In the genomic region with DNA sequence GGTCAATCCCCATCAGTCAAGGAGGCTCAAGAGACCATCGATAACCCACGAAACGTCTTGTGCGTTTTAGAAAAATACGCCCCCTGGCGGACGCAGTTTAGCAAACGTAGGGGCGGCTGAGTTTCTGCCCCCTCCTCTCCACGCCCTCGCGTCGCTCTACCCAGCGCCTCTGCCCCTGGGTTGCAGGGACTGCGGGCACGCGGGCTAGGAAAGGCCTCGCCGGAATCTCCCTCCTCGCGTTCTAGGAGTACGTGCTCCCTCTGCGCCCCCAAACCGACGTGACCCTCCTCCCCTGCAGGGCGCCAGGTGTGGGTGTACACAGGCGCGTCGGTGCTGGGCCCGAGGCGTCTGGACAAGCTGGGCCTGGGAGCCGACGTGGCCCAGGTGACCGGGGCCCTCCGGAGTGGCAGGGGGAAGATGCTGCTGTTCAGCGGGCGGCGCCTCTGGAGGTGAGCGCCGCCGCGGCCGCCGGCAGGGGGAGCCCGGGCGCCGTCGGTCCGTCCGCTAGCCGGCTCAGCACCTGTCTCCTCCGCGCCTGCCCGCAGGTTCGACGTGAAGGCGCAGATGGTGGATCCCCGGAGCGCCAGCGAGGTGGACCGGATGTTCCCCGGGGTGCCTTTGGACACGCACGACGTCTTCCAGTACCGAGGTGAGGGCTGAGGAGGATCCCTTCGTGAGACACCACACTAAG, we compare ENCODE assay signal across 2 cellular contexts.
TF ChIP-seq lines count a peak whose summit lies in the region.

No MANE protein-coding gene starts in this region.

TF ChIP-seq in WTC11, 78 proteins besides CTCF, POLR2A, EP300 and RAD21 (continued from another document and continues in another):
- TF ChIP-seq ZNF396 (CRISPR knock-in tag; IDR thresholded peaks at IDR 0.05; ENCODE audit: borderline replicate concordance): no peak
- TF ChIP-seq, protein P1, sequence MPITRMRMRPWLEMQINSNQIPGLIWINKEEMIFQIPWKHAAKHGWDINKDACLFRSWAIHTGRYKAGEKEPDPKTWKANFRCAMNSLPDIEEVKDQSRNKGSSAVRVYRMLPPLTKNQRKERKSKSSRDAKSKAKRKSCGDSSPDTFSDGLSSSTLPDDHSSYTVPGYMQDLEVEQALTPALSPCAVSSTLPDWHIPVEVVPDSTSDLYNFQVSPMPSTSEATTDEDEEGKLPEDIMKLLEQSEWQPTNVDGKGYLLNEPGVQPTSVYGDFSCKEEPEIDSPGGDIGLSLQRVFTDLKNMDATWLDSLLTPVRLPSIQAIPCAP (CRISPR knock-in tag; IDR thresholded peaks at IDR 0.05): no peak; the same call in 1 of the 2 replicates
- TF ChIP-seq CREB1 (CRISPR knock-in tag; IDR thresholded peaks at IDR 0.05): no peak
- TF ChIP-seq, protein P2, sequence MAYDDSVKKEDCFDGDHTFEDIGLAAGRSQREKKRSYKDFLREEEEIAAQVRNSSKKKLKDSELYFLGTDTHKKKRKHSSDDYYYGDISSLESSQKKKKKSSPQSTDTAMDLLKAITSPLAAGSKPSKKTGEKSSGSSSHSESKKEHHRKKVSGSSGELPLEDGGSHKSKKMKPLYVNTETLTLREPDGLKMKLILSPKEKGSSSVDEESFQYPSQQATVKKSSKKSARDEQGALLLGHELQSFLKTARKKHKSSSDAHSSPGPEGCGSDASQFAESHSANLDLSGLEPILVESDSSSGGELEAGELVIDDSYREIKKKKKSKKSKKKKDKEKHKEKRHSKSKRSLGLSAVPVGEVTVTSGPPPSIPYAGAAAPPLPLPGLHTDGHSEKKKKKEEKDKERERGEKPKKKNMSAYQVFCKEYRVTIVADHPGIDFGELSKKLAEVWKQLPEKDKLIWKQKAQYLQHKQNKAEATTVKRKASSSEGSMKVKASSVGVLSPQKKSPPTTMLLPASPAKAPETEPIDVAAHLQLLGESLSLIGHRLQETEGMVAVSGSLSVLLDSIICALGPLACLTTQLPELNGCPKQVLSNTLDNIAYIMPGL (CRISPR knock-in tag; IDR thresholded peaks at IDR 0.05): peak; percentile 95
- no peak for TF ChIP-seq JAZF1 (CRISPR knock-in tag; IDR thresholded peaks at IDR 0.05)
- TF ChIP-seq, protein P3, sequence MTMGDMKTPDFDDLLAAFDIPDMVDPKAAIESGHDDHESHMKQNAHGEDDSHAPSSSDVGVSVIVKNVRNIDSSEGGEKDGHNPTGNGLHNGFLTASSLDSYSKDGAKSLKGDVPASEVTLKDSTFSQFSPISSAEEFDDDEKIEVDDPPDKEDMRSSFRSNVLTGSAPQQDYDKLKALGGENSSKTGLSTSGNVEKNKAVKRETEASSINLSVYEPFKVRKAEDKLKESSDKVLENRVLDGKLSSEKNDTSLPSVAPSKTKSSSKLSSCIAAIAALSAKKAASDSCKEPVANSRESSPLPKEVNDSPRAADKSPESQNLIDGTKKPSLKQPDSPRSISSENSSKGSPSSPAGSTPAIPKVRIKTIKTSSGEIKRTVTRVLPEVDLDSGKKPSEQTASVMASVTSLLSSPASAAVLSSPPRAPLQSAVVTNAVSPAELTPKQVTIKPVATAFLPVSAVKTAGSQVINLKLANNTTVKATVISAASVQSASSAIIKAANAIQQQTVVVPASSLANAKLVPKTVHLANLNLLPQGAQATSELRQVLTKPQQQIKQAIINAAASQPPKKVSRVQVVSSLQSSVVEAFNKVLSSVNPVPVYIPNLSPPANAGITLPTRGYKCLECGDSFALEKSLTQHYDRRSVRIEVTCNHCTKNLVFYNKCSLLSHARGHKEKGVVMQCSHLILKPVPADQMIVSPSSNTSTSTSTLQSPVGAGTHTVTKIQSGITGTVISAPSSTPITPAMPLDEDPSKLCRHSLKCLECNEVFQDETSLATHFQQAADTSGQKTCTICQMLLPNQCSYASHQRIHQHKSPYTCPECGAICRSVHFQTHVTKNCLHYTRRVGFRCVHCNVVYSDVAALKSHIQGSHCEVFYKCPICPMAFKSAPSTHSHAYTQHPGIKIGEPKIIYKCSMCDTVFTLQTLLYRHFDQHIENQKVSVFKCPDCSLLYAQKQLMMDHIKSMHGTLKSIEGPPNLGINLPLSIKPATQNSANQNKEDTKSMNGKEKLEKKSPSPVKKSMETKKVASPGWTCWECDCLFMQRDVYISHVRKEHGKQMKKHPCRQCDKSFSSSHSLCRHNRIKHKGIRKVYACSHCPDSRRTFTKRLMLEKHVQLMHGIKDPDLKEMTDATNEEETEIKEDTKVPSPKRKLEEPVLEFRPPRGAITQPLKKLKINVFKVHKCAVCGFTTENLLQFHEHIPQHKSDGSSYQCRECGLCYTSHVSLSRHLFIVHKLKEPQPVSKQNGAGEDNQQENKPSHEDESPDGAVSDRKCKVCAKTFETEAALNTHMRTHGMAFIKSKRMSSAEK (CRISPR knock-in tag; IDR thresholded peaks at IDR 0.05; ENCODE audit: borderline replicate concordance): no peak
- TF ChIP-seq SMAD4 (CRISPR knock-in tag; IDR thresholded peaks at IDR 0.05): peak; percentile 59; the same call in 1 of the 2 replicates
- TF ChIP-seq, protein P4, sequence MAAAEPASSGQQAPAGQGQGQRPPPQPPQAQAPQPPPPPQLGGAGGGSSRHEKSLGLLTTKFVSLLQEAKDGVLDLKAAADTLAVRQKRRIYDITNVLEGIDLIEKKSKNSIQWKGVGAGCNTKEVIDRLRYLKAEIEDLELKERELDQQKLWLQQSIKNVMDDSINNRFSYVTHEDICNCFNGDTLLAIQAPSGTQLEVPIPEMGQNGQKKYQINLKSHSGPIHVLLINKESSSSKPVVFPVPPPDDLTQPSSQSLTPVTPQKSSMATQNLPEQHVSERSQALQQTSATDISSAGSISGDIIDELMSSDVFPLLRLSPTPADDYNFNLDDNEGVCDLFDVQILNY (CRISPR knock-in tag; IDR thresholded peaks at IDR 0.05): peak; percentile 31; the same call in 1 of the 2 replicates
- TF ChIP-seq, protein P5, sequence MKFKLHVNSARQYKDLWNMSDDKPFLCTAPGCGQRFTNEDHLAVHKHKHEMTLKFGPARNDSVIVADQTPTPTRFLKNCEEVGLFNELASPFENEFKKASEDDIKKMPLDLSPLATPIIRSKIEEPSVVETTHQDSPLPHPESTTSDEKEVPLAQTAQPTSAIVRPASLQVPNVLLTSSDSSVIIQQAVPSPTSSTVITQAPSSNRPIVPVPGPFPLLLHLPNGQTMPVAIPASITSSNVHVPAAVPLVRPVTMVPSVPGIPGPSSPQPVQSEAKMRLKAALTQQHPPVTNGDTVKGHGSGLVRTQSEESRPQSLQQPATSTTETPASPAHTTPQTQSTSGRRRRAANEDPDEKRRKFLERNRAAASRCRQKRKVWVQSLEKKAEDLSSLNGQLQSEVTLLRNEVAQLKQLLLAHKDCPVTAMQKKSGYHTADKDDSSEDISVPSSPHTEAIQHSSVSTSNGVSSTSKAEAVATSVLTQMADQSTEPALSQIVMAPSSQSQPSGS (CRISPR knock-in tag; IDR thresholded peaks at IDR 0.05; ENCODE audit: borderline replicate concordance, low read depth): no peak
- TF ChIP-seq, protein P6, sequence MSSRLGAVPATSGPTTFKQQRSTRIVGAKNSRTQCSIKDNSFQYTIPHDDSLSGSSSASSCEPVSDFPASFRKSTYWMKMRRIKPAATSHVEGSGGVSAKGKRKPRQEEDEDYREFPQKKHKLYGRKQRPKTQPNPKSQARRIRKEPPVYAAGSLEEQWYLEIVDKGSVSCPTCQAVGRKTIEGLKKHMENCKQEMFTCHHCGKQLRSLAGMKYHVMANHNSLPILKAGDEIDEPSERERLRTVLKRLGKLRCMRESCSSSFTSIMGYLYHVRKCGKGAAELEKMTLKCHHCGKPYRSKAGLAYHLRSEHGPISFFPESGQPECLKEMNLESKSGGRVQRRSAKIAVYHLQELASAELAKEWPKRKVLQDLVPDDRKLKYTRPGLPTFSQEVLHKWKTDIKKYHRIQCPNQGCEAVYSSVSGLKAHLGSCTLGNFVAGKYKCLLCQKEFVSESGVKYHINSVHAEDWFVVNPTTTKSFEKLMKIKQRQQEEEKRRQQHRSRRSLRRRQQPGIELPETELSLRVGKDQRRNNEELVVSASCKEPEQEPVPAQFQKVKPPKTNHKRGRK (CRISPR knock-in tag; IDR thresholded peaks at IDR 0.05; ENCODE audit: borderline replicate concordance): no peak
- TF ChIP-seq TEAD4 (CRISPR knock-in tag; IDR thresholded peaks at IDR 0.05): no peak
- TF ChIP-seq RORB (CRISPR knock-in tag; IDR thresholded peaks at IDR 0.05): no peak
- TF ChIP-seq CREM (CRISPR knock-in tag; IDR thresholded peaks at IDR 0.05): peak; percentile 29; the same call in 1 of the 2 replicates

TF ChIP-seq in HepG2, 621 proteins besides CTCF, POLR2A, EP300 and RAD21 (continued from another document and continues in another):
- TF ChIP-seq JUN (CRISPR knock-in tag; IDR thresholded peaks at IDR 0.05) (peak; percentile 51; the same call in 1 of the 2 replicates), GABPB1 (CRISPR knock-in tag; IDR thresholded peaks at IDR 0.05) (peak; percentile 81), ZNF101 (CRISPR knock-in tag; IDR thresholded peaks at IDR 0.05; ENCODE audit: borderline replicate concordance, low read depth) (peak; percentile 25; the same call in 1 of the 2 replicates), ZBTB20 (CRISPR knock-in tag; IDR thresholded peaks at IDR 0.05; ENCODE audit: borderline replicate concordance, low read depth) (no peak; the same call in 1 of the 2 replicates), ZFP82 (CRISPR knock-in tag; IDR thresholded peaks at IDR 0.05; ENCODE audit: borderline replicate concordance) (0 out of 2 replicates have a peak, but pooled peaks have one; percentile 4), GTF2F1 (IDR thresholded peaks at IDR 0.05; ENCODE audit: low read length) (no peak), SKI (IDR thresholded peaks at IDR 0.05; ENCODE audit: partially characterized antibody) (no peak), ADNP (CRISPR knock-in tag; IDR thresholded peaks at IDR 0.05) (peak; percentile 77; the same call in 1 of the 2 replicates), CHCHD3 (CRISPR knock-in tag; IDR thresholded peaks at IDR 0.05) (0 out of 2 replicates have a peak, but pooled peaks have one; percentile 21), AGO2 (optimal IDR thresholded peaks at IDR 0.05; ENCODE audit: low read depth, low read length) (peak; percentile 43), ZNF563 (CRISPR knock-in tag; IDR thresholded peaks at IDR 0.05) (peak; percentile 87), MEIS2 (CRISPR knock-in tag; IDR thresholded peaks at IDR 0.05) (peak; percentile 52; the same call in 1 of the 2 replicates), MEF2D (CRISPR knock-in tag; IDR thresholded peaks at IDR 0.05) (no peak), KMT2A (CRISPR knock-in tag; IDR thresholded peaks at IDR 0.05) (peak; percentile 32; the same call in 1 of the 2 replicates), IKZF4 (CRISPR knock-in tag; IDR thresholded peaks at IDR 0.05; ENCODE audit: borderline replicate concordance, low read depth, not compliant biosample characterization) (peak; percentile 65), ATF7 (IDR thresholded peaks at IDR 0.05) (no peak), ATF7 (CRISPR knock-in tag; IDR thresholded peaks at IDR 0.05) (0 out of 2 replicates have a peak, but pooled peaks have one; percentile 52), PAX8 (CRISPR knock-in tag; IDR thresholded peaks at IDR 0.05; ENCODE audit: borderline replicate concordance) (0 out of 2 replicates have a peak, but pooled peaks have one; percentile 77), ZSCAN20 (CRISPR knock-in tag; IDR thresholded peaks at IDR 0.05; ENCODE audit: borderline replicate concordance) (no peak)
- TF ChIP-seq, protein P7, sequence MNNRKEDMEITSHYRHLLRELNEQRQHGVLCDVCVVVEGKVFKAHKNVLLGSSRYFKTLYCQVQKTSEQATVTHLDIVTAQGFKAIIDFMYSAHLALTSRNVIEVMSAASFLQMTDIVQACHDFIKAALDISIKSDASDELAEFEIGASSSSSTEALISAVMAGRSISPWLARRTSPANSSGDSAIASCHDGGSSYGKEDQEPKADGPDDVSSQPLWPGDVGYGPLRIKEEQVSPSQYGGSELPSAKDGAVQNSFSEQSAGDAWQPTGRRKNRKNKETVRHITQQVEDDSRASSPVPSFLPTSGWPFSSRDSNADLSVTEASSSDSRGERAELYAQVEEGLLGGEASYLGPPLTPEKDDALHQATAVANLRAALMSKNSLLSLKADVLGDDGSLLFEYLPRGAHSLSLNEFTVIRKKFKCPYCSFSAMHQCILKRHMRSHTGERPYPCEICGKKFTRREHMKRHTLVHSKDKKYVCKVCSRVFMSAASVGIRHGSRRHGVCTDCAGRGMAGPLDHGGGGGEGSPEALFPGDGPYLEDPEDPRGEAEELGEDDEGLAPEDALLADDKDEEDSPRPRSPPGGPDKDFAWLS (CRISPR knock-in tag; IDR thresholded peaks at IDR 0.05; ENCODE audit: borderline replicate concordance): peak; percentile 81; the same call in 1 of the 2 replicates
- TF ChIP-seq, protein P8, sequence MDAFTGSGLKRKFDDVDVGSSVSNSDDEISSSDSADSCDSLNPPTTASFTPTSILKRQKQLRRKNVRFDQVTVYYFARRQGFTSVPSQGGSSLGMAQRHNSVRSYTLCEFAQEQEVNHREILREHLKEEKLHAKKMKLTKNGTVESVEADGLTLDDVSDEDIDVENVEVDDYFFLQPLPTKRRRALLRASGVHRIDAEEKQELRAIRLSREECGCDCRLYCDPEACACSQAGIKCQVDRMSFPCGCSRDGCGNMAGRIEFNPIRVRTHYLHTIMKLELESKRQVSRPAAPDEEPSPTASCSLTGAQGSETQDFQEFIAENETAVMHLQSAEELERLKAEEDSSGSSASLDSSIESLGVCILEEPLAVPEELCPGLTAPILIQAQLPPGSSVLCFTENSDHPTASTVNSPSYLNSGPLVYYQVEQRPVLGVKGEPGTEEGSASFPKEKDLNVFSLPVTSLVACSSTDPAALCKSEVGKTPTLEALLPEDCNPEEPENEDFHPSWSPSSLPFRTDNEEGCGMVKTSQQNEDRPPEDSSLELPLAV (CRISPR knock-in tag; conservative IDR thresholded peaks at IDR 0.05; ENCODE audit: low read depth): peak; percentile 67; the same call in 1 of the 2 replicates
- TF ChIP-seq, protein P9, sequence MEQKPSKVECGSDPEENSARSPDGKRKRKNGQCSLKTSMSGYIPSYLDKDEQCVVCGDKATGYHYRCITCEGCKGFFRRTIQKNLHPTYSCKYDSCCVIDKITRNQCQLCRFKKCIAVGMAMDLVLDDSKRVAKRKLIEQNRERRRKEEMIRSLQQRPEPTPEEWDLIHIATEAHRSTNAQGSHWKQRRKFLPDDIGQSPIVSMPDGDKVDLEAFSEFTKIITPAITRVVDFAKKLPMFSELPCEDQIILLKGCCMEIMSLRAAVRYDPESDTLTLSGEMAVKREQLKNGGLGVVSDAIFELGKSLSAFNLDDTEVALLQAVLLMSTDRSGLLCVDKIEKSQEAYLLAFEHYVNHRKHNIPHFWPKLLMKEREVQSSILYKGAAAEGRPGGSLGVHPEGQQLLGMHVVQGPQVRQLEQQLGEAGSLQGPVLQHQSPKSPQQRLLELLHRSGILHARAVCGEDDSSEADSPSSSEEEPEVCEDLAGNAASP (CRISPR knock-in tag; IDR thresholded peaks at IDR 0.05; ENCODE audit: borderline replicate concordance): 0 out of 2 replicates have a peak, but pooled peaks have one; percentile 45
- TF ChIP-seq, protein P10, sequence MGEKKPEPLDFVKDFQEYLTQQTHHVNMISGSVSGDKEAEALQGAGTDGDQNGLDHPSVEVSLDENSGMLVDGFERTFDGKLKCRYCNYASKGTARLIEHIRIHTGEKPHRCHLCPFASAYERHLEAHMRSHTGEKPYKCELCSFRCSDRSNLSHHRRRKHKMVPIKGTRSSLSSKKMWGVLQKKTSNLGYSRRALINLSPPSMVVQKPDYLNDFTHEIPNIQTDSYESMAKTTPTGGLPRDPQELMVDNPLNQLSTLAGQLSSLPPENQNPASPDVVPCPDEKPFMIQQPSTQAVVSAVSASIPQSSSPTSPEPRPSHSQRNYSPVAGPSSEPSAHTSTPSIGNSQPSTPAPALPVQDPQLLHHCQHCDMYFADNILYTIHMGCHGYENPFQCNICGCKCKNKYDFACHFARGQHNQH (CRISPR knock-in tag; IDR thresholded peaks at IDR 0.05): peak; percentile 42; the same call in 1 of the 2 replicates
